In genomic region chr1:218846166-218846565, GRCh38 we compare ENCODE assay signal across 23 cellular contexts.
DNase-seq lines count a peak whose midpoint lies in the region; ATAC-seq, FAIRE-seq and TF ChIP-seq lines count a peak whose summit lies in the region.
"Had no signal": no experiment of that assay in that cellular context is flagged by ENCODE, and none has a peak within 500 bp of the region (broad histone marks: within the 10 kb centered on the region; RNA-seq: fewer than 3 reads in every experiment).

No MANE protein-coding gene starts in this region.

- intact Hi-C loops in GM12878 (cut with micrococcal nuclease; ENCODE audit: unreplicated experiment): no loop called here

- H3K27ac ChIP-seq in GM12878 (ENCODE audit: control insufficient read depth, insufficient read depth): no peak overlapping the region
- H3K27ac ChIP-seq: 22Rv1, KMS-11 had no signal

- no peak for TF ChIP-seq POLR2A in GM12878 (IDR thresholded peaks at IDR 0.05; ENCODE audit: low read depth, low read length)

- no peaks in the 10 kb centered on the region for H4K20me1 ChIP-seq in GM12878 (ENCODE audit: control insufficient read depth, insufficient read depth)

- CTCF ChIA-PET in GM12878 (lab: Yijun Ruan, JAX): no interaction called here

- peaks cover 5% of the 10 kb centered on the region for H3K9me3 Mint-ChIP-seq in mesothelial cell of epicardium

- no peak for TF ChIP-seq CTCF in GM12878 (IDR thresholded peaks at IDR 0.05 in 2 of 3, conservative IDR thresholded peaks at IDR 0.05 in 1 of 3; ENCODE audit: control insufficient read depth in 2 of 3, extremely low read depth in 1 of 3, insufficient read depth in 1 of 3, low read depth in 3 of 3, low read length in 3 of 3)
- TF ChIP-seq CTCF in mesothelial cell of epicardium (IDR thresholded peaks at IDR 0.05; ENCODE audit: unreplicated experiment): no peak

- H2AFZ ChIP-seq in GM12878 (ENCODE audit: control insufficient read depth, low read depth, low read length): no peak overlapping the region

- POLR2A ChIA-PET in GM12878 (lab: Charles Lee): no interaction called here

- no peak overlapping the region for H3K4me3 ChIP-seq in GM12878

- H3K9ac ChIP-seq in GM12878 (ENCODE audit: control insufficient read depth, insufficient read depth, low read length): no peak overlapping the region
- H3K9ac ChIP-seq: KMS-11, SK-N-SH had no signal

- peak; percentile 18 for DNase-seq in NOMO-1 treated with DMSO at 0.1 percent for 48 hours (lab: John Stamatoyannopoulos, UW; ENCODE audit: unreplicated experiment)
- DNase-seq in NOMO-1 treated with dmso at 0.1 percent for 144 hours (lab: John Stamatoyannopoulos, UW; ENCODE audit: unreplicated experiment): no peak
- peak; percentile 89 for DNase-seq in MV-4-11 (lab: John Stamatoyannopoulos, UW)
- no peak for DNase-seq in GM12878 (ENCODE audit: low read depth, low spot score)
- no peak for DNase-seq in epidermal melanocyte (ENCODE audit: insufficient read length, low spot score)
- no peak for DNase-seq in mesothelial cell of epicardium (ENCODE audit: low spot score in 2 of 2, unreplicated experiment in 2 of 2)
- DNase-seq in RPMI8226: no peak
- DNase-seq: CD8-positive, alpha-beta memory T cell; DMS79; MM.1S; NCI-H1417 treated with DMSO at 0.1 percent for 48 hours; NCI-H2029; NCI-H2171; NCI-H446 treated with DMSO at 0.1 percent for 48 hours; SK-N-SH; T-cell had no signal

- H3K27me3 ChIP-seq in GM12878 (replicated peaks in 1 of 2; ENCODE audit: control insufficient read depth in 2 of 2, insufficient read depth in 2 of 2, low read length in 1 of 2): no peaks in the 10 kb centered on the region

- H3K4me2 ChIP-seq in GM12878 (ENCODE audit: control insufficient read depth, insufficient read depth): no peak overlapping the region
- H3K4me2 ChIP-seq: KMS-11, SK-N-SH had no signal

- no peaks in the 10 kb centered on the region for H3K36me3 ChIP-seq in GM12878 (ENCODE audit: control insufficient read depth in 2 of 2, insufficient read depth in 2 of 2, low read length in 1 of 2)

- H3K9me3 ChIP-seq in GM12878 (replicated peaks; ENCODE audit: control insufficient read depth, insufficient read depth, low read length): no peaks in the 10 kb centered on the region

- peaks cover 4% of the 10 kb centered on the region for H3K27me3 Mint-ChIP-seq in mesothelial cell of epicardium (ENCODE audit: low read depth)
- H3K27me3 Mint-ChIP-seq: CD8-positive, alpha-beta memory T cell; T-cell had no signal

- no peak for TF ChIP-seq EP300 in GM12878 (IDR thresholded peaks at IDR 0.05; ENCODE audit: borderline replicate concordance in 1 of 2, control insufficient read depth in 1 of 2, low read depth in 2 of 2, low read length in 2 of 2)

- ATAC-seq in GM12878: no peak
- no peak for ATAC-seq in HG02798 (IDR thresholded peaks at IDR 0.05; ENCODE audit: poor library complexity, unreplicated experiment)
- ATAC-seq: Right ventricle myocardium inferior, T-cell had no signal

- H3K36me3 Mint-ChIP-seq in mesothelial cell of epicardium: peaks cover 1% of the 10 kb centered on the region
- H3K36me3 Mint-ChIP-seq: CD8-positive, alpha-beta memory T cell; T-cell had no signal

- peaks cover 7% of the 10 kb centered on the region for H3K4me1 Mint-ChIP-seq in mesothelial cell of epicardium
- H3K4me1 Mint-ChIP-seq: CD8-positive, alpha-beta memory T cell; T-cell had no signal

- FAIRE-seq in GM12878 (lab: Jason Lieb, UNC): peak; percentile 59
- FAIRE-seq: D721Med, GM18507, H1 had no signal

- SMC1A ChIA-PET in GM12878 (lab: Charles Lee; ENCODE audit: uncharacterized antibody, unreplicated experiment): no interaction called here

- TF ChIP-seq RAD21 in GM12878 (IDR thresholded peaks at IDR 0.05; ENCODE audit: insufficient read depth, low read depth, low read length): no peak

- H3K79me2 ChIP-seq in GM12878 (ENCODE audit: control insufficient read depth, insufficient read depth, low read length): no peaks in the 10 kb centered on the region

- H3K4me1 ChIP-seq in GM12878 (ENCODE audit: control insufficient read depth, insufficient read depth, low read length): no peaks in the 10 kb centered on the region

- no peak overlapping the region for H3K27ac Mint-ChIP-seq in mesothelial cell of epicardium
- H3K27ac Mint-ChIP-seq: CD8-positive, alpha-beta memory T cell; T-cell had no signal

- BruUV-seq in GM12878 (replicated peaks; lab: Mats Ljungman, UMichigan): no TSS peak

- in situ Hi-C loops in GM12878 (cut with MboI): no loop called here

- RAD21 ChIA-PET in GM12878 (lab: Charles Lee; ENCODE audit: unreplicated experiment): no interaction called here

- WGBS in GM12878 (ENCODE audit: insufficient coverage, insufficient replicate concordance, low lambda C conversion rate, missing lambda C conversion rate): 41% methylated on average over 4 of the region's 4 CpGs

- H3K4me3 Mint-ChIP-seq in mesothelial cell of epicardium: no peak overlapping the region
- H3K4me3 Mint-ChIP-seq: CD8-positive, alpha-beta memory T cell; T-cell had no signal

TF ChIP-seq in GM12878, 131 proteins besides CTCF, POLR2A, EP300 and RAD21:
- TF ChIP-seq MYB (IDR thresholded peaks at IDR 0.05; ENCODE audit: borderline replicate concordance, low read depth, low read length) (no peak), IKZF2 (IDR thresholded peaks at IDR 0.05) (no peak), JUND (IDR thresholded peaks at IDR 0.05; ENCODE audit: low read depth, low read length) (no peak), FOS (IDR thresholded peaks at IDR 0.05; ENCODE audit: borderline replicate concordance, extremely low read depth, insufficient read length) (no peak), NBN (IDR thresholded peaks at IDR 0.05) (no peak), FOXM1 (IDR thresholded peaks at IDR 0.05; ENCODE audit: low read depth, low read length) (no peak), YBX1 (IDR thresholded peaks at IDR 0.05) (no peak), CBX3 (IDR thresholded peaks at IDR 0.05; ENCODE audit: borderline replicate concordance, low read depth) (no peak), ETV6 (conservative IDR thresholded peaks at IDR 0.05 in 1 of 2, IDR thresholded peaks at IDR 0.05 in 1 of 2; ENCODE audit: borderline replicate concordance in 1 of 2, low read depth in 1 of 2) (no peak), PRDM15 (CRISPR knock-in tag; IDR thresholded peaks at IDR 0.05) (no peak), RCOR1 (conservative IDR thresholded peaks at IDR 0.05; ENCODE audit: low read depth, low read length) (no peak), CBX5 (IDR thresholded peaks at IDR 0.05; ENCODE audit: low read depth) (no peak)

Comparison
In these comparisons a context has a peak if more than half of its experiments do, and no peak if none do; other contexts are left out.
1. DNase-seq: peak in NOMO-1 treated with DMSO at 0.1 percent for 48 hours (single experiment) and MV-4-11 (single experiment); none in NOMO-1 treated with dmso at 0.1 percent for 144 hours (single experiment), GM12878 (single experiment), epidermal melanocyte (single experiment), mesothelial cell of epicardium (0 of 2) and RPMI8226 (single experiment).